In genomic region chr6:17705778-17706579, GRCh38 we compare ENCODE assay signal across 8 cellular contexts. TPM values are rescaled to one million over a fixed set of nuclear protein-coding genes. Genes with fewer than 3 reads are reported as not detected.
A peak's percentile ranks its signal among the peaks of the same experiment; 100 is the strongest.
DNase-seq lines count a peak whose midpoint lies in the region; ATAC-seq, FAIRE-seq and TF ChIP-seq lines count a peak whose summit lies in the region.

No MANE protein-coding gene starts in this region.

- no peaks in the 10 kb centered on the region for H3K27me3 ChIP-seq in RWPE2 (ENCODE audit: insufficient read depth, poor library complexity, severe bottlenecking)

- TF ChIP-seq CTCF in RWPE2 (IDR thresholded peaks at IDR 0.05; ENCODE audit: poor library complexity, severe bottlenecking), result peak; percentile 27

- intact Hi-C loops in head of caudate nucleus (cut with DNase I) (loop anchor here (5.0 to 10.0 kb wide), 3 partner anchors 104 to 419 kb away; partner anchors contain the start of genes FAM8A1, KIF13A and NHLRC1), posterior cingulate gyrus (cut with DNase I) (loop anchor here (2.0 to 5.0 kb wide), 2 partner anchors 105 to 276 kb away; partner anchors contain the start of gene FAM8A1)

- DNase-seq in DMS53 (lab: John Stamatoyannopoulos, UW), result peak; percentile 85
- peak; percentile 50 for DNase-seq in HTR-8/SVneo (ENCODE audit: insufficient read length, low spot score)
- peak; percentile 78 for DNase-seq in RWPE2 (ENCODE audit: low spot score)
- DNase-seq in activated naive CD4-positive, alpha-beta T cell (lab: John Stamatoyannopoulos, UW), result peak; percentile 48 to 65 (median 58)
- peak in 31 of 42 donors; percentile 11 to 67 (median 38) for DNase-seq in head of caudate nucleus
- peak in 8 of 10 donors; percentile 18 to 90 (median 27) for DNase-seq in posterior cingulate gyrus

- H3K27ac ChIP-seq in RWPE2 (ENCODE audit: poor library complexity, severe bottlenecking) (peak overlapping the region; percentile 94), urinary bladder (ENCODE audit: low read depth) (peak overlapping the region; percentile 96)

- H3K36me3 ChIP-seq in RWPE2 (ENCODE audit: low read depth) (no peaks in the 10 kb centered on the region), urinary bladder (ENCODE audit: insufficient read depth) (no peaks in the 10 kb centered on the region)

- no peak for FAIRE-seq in HTR-8/SVneo (lab: Jason Lieb, UNC)

- H3K4me1 ChIP-seq in RWPE2 (ENCODE audit: insufficient read depth, poor library complexity, severe bottlenecking) (peaks cover 15% of the 10 kb centered on the region), urinary bladder (ENCODE audit: insufficient read depth) (peaks cover 1% of the 10 kb centered on the region)

- H3K4me3 ChIP-seq in RWPE2 (ENCODE audit: severe bottlenecking) (peak overlapping the region; percentile 78), urinary bladder (ENCODE audit: low read depth, low read length) (peak overlapping the region; percentile 77)

- ATAC-seq in GM21381 (IDR thresholded peaks at IDR 0.05; ENCODE audit: unreplicated experiment), result peak; percentile 57
- ATAC-seq in RWPE2 (ENCODE audit: low read depth), result peak; percentile 68

- H3K9me3 ChIP-seq in RWPE2 (ENCODE audit: severe bottlenecking), result no peaks in the 10 kb centered on the region

- WGBS in urinary bladder, result under 1% methylated on average over 58 of the region's 58 CpGs

RNA-seq across cellular contexts. Expression of gene NUP153, which starts 0.7 kb away (rescaled TPM):
- total RNA-seq in urinary bladder, result 43.6 TPM
- polyA plus RNA-seq in urinary bladder, result 16.9 TPM

Comparison
In these comparisons a context has a peak if more than half of its experiments do, and no peak if none do; other contexts are left out.
1. Peak in every context shown above with its lines: DNase-seq, ATAC-seq, H3K4me3 ChIP-seq and H3K27ac ChIP-seq.
2. DNase-seq: peak in every context shown above with its lines; median percentile 85 in DMS53; 78 in RWPE2; 58 in activated naive CD4-positive, alpha-beta T cell; 50 in HTR-8/SVneo; 38 in head of caudate nucleus; 27 in posterior cingulate gyrus.